Comparison of ENCODE assay signal across 8 cellular contexts in genomic region chr5:145681686-145682085, GRCh38.
DNase-seq lines count a peak whose midpoint lies in the region; ATAC-seq and TF ChIP-seq lines count a peak whose summit lies in the region.

No MANE protein-coding gene starts in this region.

- no peaks in the 10 kb centered on the region for H3K27me3 ChIP-seq in DOHH2 (ENCODE audit: control insufficient read depth, low read length)

- peaks cover 3% of the 10 kb centered on the region for H3K4me1 ChIP-seq in DOHH2 (ENCODE audit: control insufficient read depth, low read length)

- no peak overlapping the region for H3K27ac Mint-ChIP-seq in WTC11

- CTCF ChIA-PET in WTC11 (lab: Charles Lee), result interaction anchor here (0.5 to 1.4 kb wide), 19 partner anchors 8 to 1478 kb away, joined by 3 to 7 read pairs (median 4); no protein-coding TSS in a partner anchor

- H4K20me1 ChIP-seq in DOHH2 (ENCODE audit: control insufficient read depth, insufficient read depth, low read depth, low read length), result no peaks in the 10 kb centered on the region

- H3K27ac ChIP-seq in DOHH2 (ENCODE audit: low read depth, low read length), result no peak overlapping the region

- H3K4me2 ChIP-seq in DOHH2 (ENCODE audit: low read length), result no peak overlapping the region

- H3K36me3 ChIP-seq in DOHH2 (ENCODE audit: control insufficient read depth, low read length), result no peaks in the 10 kb centered on the region

- POLR2A ChIA-PET in WTC11 (lab: Charles Lee), result no interaction called here

- no peaks in the 10 kb centered on the region for H3K9me3 ChIP-seq in DOHH2 (ENCODE audit: control insufficient read depth, insufficient read depth, low read length)

- H3K4me3 Mint-ChIP-seq in WTC11, result no peak overlapping the region

- H3K4me1 Mint-ChIP-seq in WTC11, result no peaks in the 10 kb centered on the region; the same call in 1 of the 2 replicates

- H3K9me2 ChIP-seq in DOHH2 (replicated peaks; ENCODE audit: control insufficient read depth, low read length), result no peaks in the 10 kb centered on the region

- ATAC-seq in GM19372 (IDR thresholded peaks at IDR 0.05; ENCODE audit: low read depth, unreplicated experiment) (peak; percentile 91), HG03196 (IDR thresholded peaks at IDR 0.05; ENCODE audit: unreplicated experiment) (peak; percentile 90), WTC11 (peak; percentile 88)

- no peaks in the 10 kb centered on the region for H3K36me3 Mint-ChIP-seq in WTC11

- TF ChIP-seq CTCF in DOHH2 (IDR thresholded peaks at IDR 0.05; ENCODE audit: low read depth, low read length, poor library complexity, severe bottlenecking), result peak; percentile 89
- peak; percentile 47; the same call in 1 of the 2 replicates for TF ChIP-seq CTCF in WTC11 (IDR thresholded peaks at IDR 0.05)

- H3K79me2 ChIP-seq in DOHH2 (ENCODE audit: control insufficient read depth, low read length), result no peaks in the 10 kb centered on the region

- no peaks in the 10 kb centered on the region for H3K9me3 Mint-ChIP-seq in WTC11

- H3F3A ChIP-seq in DOHH2 (ENCODE audit: control insufficient read depth, insufficient read depth), result no peaks in the 10 kb centered on the region

- H3K27me3 Mint-ChIP-seq in WTC11 (ENCODE audit: low read depth), result no peaks in the 10 kb centered on the region

- H3K4me3 ChIP-seq in DOHH2 (ENCODE audit: low read length), result no peak overlapping the region

- DNase-seq in NCI-H226 (peak; percentile 58), WTC11 (ENCODE audit: low spot score) (peak; percentile 56), glomerular endothelial cell (ENCODE audit: extremely low read depth, low read depth, low spot score) (peak; percentile 66), pulmonary artery endothelial cell (ENCODE audit: low read depth, low spot score) (peak; percentile 17)
- DNase-seq in stimulated activated naive CD4-positive, alpha-beta T cell (lab: John Stamatoyannopoulos, UW), result no peak

TF ChIP-seq in WTC11, 78 proteins besides CTCF, POLR2A, EP300 and RAD21:
- peak; percentile 98 for TF ChIP-seq GABPB1 (CRISPR knock-in tag; IDR thresholded peaks at IDR 0.05)
- TF ChIP-seq AR (CRISPR knock-in tag; IDR thresholded peaks at IDR 0.05), result no peak

Comparison
In these comparisons a context has a peak if more than half of its experiments do, and no peak if none do; other contexts are left out.
1. DNase-seq: peak in NCI-H226 (single experiment), WTC11 (single experiment), glomerular endothelial cell (single experiment) and pulmonary artery endothelial cell (single experiment); none in stimulated activated naive CD4-positive, alpha-beta T cell (0 of 6).
2. Peak in every context shown above with its lines, with median percentiles within 50 percentile points of each other: ATAC-seq.